Comparison of ENCODE assay signal across 8 cellular contexts in the genomic region with DNA sequence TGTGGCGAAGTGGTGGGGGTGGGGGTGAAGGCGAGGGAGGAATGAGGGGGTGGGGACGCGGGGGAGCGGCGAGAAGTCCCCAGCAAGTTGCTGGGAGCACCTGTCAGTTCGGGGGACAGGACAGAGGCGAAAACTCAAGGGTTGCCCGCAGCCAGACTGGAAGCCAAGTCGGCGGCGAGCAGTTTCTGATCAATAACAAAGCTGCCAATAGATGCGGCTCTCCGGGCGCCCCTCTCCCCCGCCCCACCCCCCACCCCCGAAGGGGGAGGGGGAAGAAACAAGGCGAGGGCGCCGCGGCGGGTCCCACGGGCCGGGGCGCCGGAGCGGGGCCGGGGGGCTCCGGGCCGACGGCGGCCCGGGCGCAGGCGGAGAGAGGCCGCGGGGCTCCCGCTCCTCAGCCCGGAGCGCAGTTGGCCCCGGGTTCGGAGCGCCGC. TPM values are rescaled to one million over a fixed set of nuclear protein-coding genes. Genes with fewer than 3 reads are reported as not detected.
A peak's percentile ranks its signal among the peaks of the same experiment; 100 is the strongest.
DNase-seq lines count a peak whose midpoint lies in the region; ATAC-seq and TF ChIP-seq lines count a peak whose summit lies in the region.

No MANE protein-coding gene starts in this region.

- no peak for ATAC-seq in Right ventricle myocardium inferior

- no peaks in the 10 kb centered on the region for H3K9me3 Mint-ChIP-seq in activated CD4-positive, alpha-beta memory T cell treated with anti-CD3 and anti-CD28 coated beads, Interleukin-2, amount 10 ng/mL, durations not matched to agents 7 days and 5 days

- H3K9me3 ChIP-seq in cardiac muscle cell (ENCODE audit: low read depth) (no peaks in the 10 kb centered on the region), subcutaneous abdominal adipose tissue (ENCODE audit: control insufficient read depth in 5 of 5, low read length in 5 of 5) (no peaks in the 10 kb centered on the region)

- H3K4me3 ChIP-seq in cardiac muscle cell (peak overlapping the region; percentile 71), astrocyte of the cerebellum (ENCODE audit: low read depth, low read length) (peak overlapping the region; percentile 92), kidney epithelial cell (ENCODE audit: low read depth, low read length) (peak overlapping the region; percentile 73), subcutaneous abdominal adipose tissue (ENCODE audit: low read depth in 1 of 5, low read length in 5 of 5) (peak overlapping the region; percentile 79 to 97 (median 92))

- peaks cover 3% of the 10 kb centered on the region for H3K4me1 Mint-ChIP-seq in activated CD4-positive, alpha-beta memory T cell treated with anti-CD3 and anti-CD28 coated beads, Interleukin-2, amount 10 ng/mL, durations not matched to agents 7 days and 5 days

- H3K9ac ChIP-seq in subcutaneous abdominal adipose tissue (ENCODE audit: low read length in 5 of 5): peak overlapping the region; percentile 79 to 92 (median 87)

- H3K27ac ChIP-seq in cardiac muscle cell (peak overlapping the region; percentile 67), subcutaneous abdominal adipose tissue (ENCODE audit: low read depth, low read length) (peak overlapping the region; percentile 91)

- POLR2A ChIA-PET in activated CD4-positive, alpha-beta memory T cell treated with anti-CD3 and anti-CD28 coated beads, Interleukin-2, amount 10 ng/mL, durations not matched to agents 7 days and 5 days (lab: Charles Lee): no interaction called here

- H3K4me3 Mint-ChIP-seq in activated CD4-positive, alpha-beta memory T cell treated with anti-CD3 and anti-CD28 coated beads, Interleukin-2, amount 10 ng/mL, durations not matched to agents 7 days and 5 days: no peak overlapping the region

- H3K36me3 ChIP-seq in cardiac muscle cell (no peaks in the 10 kb centered on the region), kidney epithelial cell (ENCODE audit: control insufficient read depth, insufficient read depth, low read length) (no peaks in the 10 kb centered on the region), subcutaneous abdominal adipose tissue (ENCODE audit: control insufficient read depth in 5 of 5, insufficient read depth in 5 of 5, low read length in 5 of 5) (no peaks in the 10 kb centered on the region)

- peak in 1 of 2 donors; percentile 47 for DNase-seq in cardiac muscle cell (ENCODE audit: low read depth in 1 of 2, low spot score in 1 of 2)
- DNase-seq in Right ventricle myocardium inferior (ENCODE audit: missing footprints): no peak
- DNase-seq in astrocyte of the cerebellum (ENCODE audit: low read depth): no peak
- no peak for DNase-seq in kidney epithelial cell (ENCODE audit: low read depth)
- DNase-seq in NCI-H510A (lab: John Stamatoyannopoulos, UW): no peak
- no peak for DNase-seq in NCI-H1092 (lab: John Stamatoyannopoulos, UW)
- no peak for DNase-seq in activated CD4-positive, alpha-beta memory T cell treated with anti-CD3 and anti-CD28 coated beads, Interleukin-2, amount 10 ng/mL, durations not matched to agents 7 days and 5 days

- peaks cover 6% of the 10 kb centered on the region for H3K27me3 ChIP-seq in cardiac muscle cell
- H3K27me3 ChIP-seq in kidney epithelial cell (ENCODE audit: control insufficient read depth, insufficient read depth, low read length): no peaks in the 10 kb centered on the region
- no peaks in the 10 kb centered on the region for H3K27me3 ChIP-seq in subcutaneous abdominal adipose tissue (ENCODE audit: control insufficient read depth in 5 of 5, insufficient read depth in 4 of 5, low read length in 5 of 5)

- H3K4me1 ChIP-seq in cardiac muscle cell (ENCODE audit: low read depth) (peaks cover 3% of the 10 kb centered on the region), subcutaneous abdominal adipose tissue (ENCODE audit: control insufficient read depth in 5 of 5, insufficient read depth in 5 of 5, low read length in 5 of 5) (peaks cover 6 to 43% (median 39%) of the 10 kb centered on the region in 5 donors)

- H3K27ac Mint-ChIP-seq in activated CD4-positive, alpha-beta memory T cell treated with anti-CD3 and anti-CD28 coated beads, Interleukin-2, amount 10 ng/mL, durations not matched to agents 7 days and 5 days: no peak overlapping the region

- CTCF ChIA-PET in activated CD4-positive, alpha-beta memory T cell treated with anti-CD3 and anti-CD28 coated beads, Interleukin-2, amount 10 ng/mL, durations not matched to agents 7 days and 5 days (lab: Charles Lee): no interaction called here

- no peak for TF ChIP-seq CTCF in cardiac muscle cell (IDR thresholded peaks at IDR 0.05; ENCODE audit: low read depth, low read length)
- no peak for TF ChIP-seq CTCF in astrocyte of the cerebellum (IDR thresholded peaks at IDR 0.05; ENCODE audit: low read depth, low read length, missing control alignments)
- TF ChIP-seq CTCF in kidney epithelial cell (IDR thresholded peaks at IDR 0.05; ENCODE audit: insufficient read depth, low read length, poor library complexity, severe bottlenecking): no peak

- in situ Hi-C loops in astrocyte of the cerebellum (cut with HindIII; ENCODE audit: low sequenced_read_pairs): no loop called here

- H3K27me3 Mint-ChIP-seq in activated CD4-positive, alpha-beta memory T cell treated with anti-CD3 and anti-CD28 coated beads, Interleukin-2, amount 10 ng/mL, durations not matched to agents 7 days and 5 days: peaks cover 42% of the 10 kb centered on the region

- peaks cover 4% of the 10 kb centered on the region for H3K36me3 Mint-ChIP-seq in activated CD4-positive, alpha-beta memory T cell treated with anti-CD3 and anti-CD28 coated beads, Interleukin-2, amount 10 ng/mL, durations not matched to agents 7 days and 5 days (ENCODE audit: low read depth)

- intact Hi-C loops in Right ventricle myocardium inferior (cut with DNase I): loop anchor here (2.0 to 10.0 kb wide), 5 partner anchors 28 to 1004 kb away; no protein-coding TSS in a partner anchor

RNA-seq across cellular contexts. Expression of a gene that starts 0.4 kb away (rescaled TPM):
- total RNA-seq in cardiac muscle cell: 5.5 and 18.2 TPM in 2 replicates
- polyA plus RNA-seq in cardiac muscle cell: 6.9 and 10.1 TPM in 2 replicates
- total RNA-seq in Right ventricle myocardium inferior: 12.6 TPM
- 67.2 and 82.5 TPM in 2 replicates for total RNA-seq in kidney epithelial cell
- total RNA-seq in activated CD4-positive, alpha-beta memory T cell treated with anti-CD3 and anti-CD28 coated beads, Interleukin-2, amount 10 ng/mL, durations not matched to agents 7 days and 5 days: not detected
